ENCODE assay signal across 8 cellular contexts in the genomic region with DNA sequence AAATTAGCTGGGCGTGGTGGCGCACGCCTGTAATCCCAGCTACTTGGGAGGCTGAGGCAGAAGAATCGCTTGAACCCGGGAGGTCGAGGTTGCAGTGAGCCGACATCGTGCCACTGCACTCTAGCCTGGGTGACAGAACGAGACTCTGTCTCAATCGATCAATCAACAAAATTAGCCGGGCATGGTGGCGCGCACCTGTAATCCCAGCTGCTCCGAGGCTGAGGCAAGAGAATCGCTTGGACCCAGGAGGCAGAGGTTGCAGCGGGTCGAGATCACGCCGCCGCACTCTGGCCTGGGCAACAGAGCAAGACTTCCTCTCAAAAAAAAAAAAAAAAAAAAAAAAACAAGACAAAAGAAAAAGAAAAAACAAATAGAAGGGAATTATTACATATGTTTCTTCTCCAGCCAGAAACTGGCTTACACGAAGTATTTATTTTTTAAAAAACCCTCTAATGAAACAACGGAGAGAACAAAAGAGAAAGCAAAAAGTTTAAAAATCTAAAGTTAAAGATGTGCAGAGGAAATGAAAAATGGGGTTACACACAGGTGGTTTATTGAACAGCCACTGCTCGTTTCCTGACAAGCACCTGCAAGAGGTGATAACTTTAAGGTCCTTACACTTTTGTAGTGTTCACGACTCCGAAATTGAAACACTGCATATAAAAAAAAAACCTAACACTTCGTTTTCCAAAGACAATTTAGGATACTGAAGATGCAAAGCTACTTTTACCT. TPM values are rescaled to one million over a fixed set of nuclear protein-coding genes. Genes with fewer than 3 reads are reported as not detected.
DNase-seq lines count a peak whose midpoint lies in the region; ATAC-seq and TF ChIP-seq lines count a peak whose summit lies in the region.

No MANE protein-coding gene starts in this region.

- peaks cover 47% of the 10 kb centered on the region for H3K79me2 ChIP-seq in HCT116 (ENCODE audit: insufficient read depth, low read length)

- H3K4me1 Mint-ChIP-seq in activated CD4-positive, alpha-beta T cell treated with anti-CD3 and anti-CD28 coated beads, Interleukin-2, amount 10 ng/mL, durations not matched to agents 7 days and 5 days, result peaks cover 54% of the 10 kb centered on the region

- H3K9ac ChIP-seq in HCT116 (ENCODE audit: low read length), result peak overlapping the region; percentile 86

- H3K4me3 Mint-ChIP-seq in activated CD4-positive, alpha-beta T cell treated with anti-CD3 and anti-CD28 coated beads, Interleukin-2, amount 10 ng/mL, durations not matched to agents 7 days and 5 days, result peak overlapping the region; percentile 74

- POLR2A ChIA-PET in HCT116 (lab: Charles Lee), result interaction anchor here (1.9 kb wide), 1 partner anchor 36 kb away, joined by 6 read pairs; the partner anchor contains the start of gene DDX52
- POLR2A ChIA-PET in activated CD4-positive, alpha-beta T cell treated with anti-CD3 and anti-CD28 coated beads, Interleukin-2, amount 10 ng/mL, durations not matched to agents 7 days and 5 days (lab: Charles Lee), result no interaction called here

- H3K27ac Mint-ChIP-seq in activated CD4-positive, alpha-beta T cell treated with anti-CD3 and anti-CD28 coated beads, Interleukin-2, amount 10 ng/mL, durations not matched to agents 7 days and 5 days, result peak overlapping the region; percentile 86

- H3K4me2 ChIP-seq in HCT116 (ENCODE audit: low read length), result peak overlapping the region; percentile 81

- TF ChIP-seq POLR2A in HCT116 (IDR thresholded peaks at IDR 0.05; ENCODE audit: borderline replicate concordance, extremely low read depth, insufficient read depth, insufficient read length), result no peak

- CTCF ChIA-PET in HCT116 (lab: Charles Lee), result no interaction called here
- CTCF ChIA-PET in activated CD4-positive, alpha-beta T cell treated with anti-CD3 and anti-CD28 coated beads, Interleukin-2, amount 10 ng/mL, durations not matched to agents 7 days and 5 days (lab: Charles Lee), result interaction anchor here (0.6 to 3.1 kb wide), 4 partner anchors 11 to 1014 kb away, joined by 3 to 15 read pairs (median 6); no protein-coding TSS in a partner anchor

- DNase-seq in HCT116 (ENCODE audit: low read depth, low spot score) (no peak), fibroblast of pulmonary artery (ENCODE audit: low read depth) (no peak), skeletal muscle cell (ENCODE audit: low read depth) (no peak), foreskin melanocyte (no peak), ureter (ENCODE audit: low spot score) (no peak)
- DNase-seq in activated CD4-positive, alpha-beta T cell treated with anti-CD3 and anti-CD28 coated beads, Interleukin-2, amount 10 ng/mL, durations not matched to agents 7 days and 5 days, result peak; percentile 44

- H3K36me3 ChIP-seq in HCT116 (ENCODE audit: control insufficient read depth in 1 of 2, insufficient read depth in 2 of 2, low read length in 2 of 2), result peaks cover 3% of the 10 kb centered on the region in 2 experiments; a peak in 2 of 4 replicates

- no peaks in the 10 kb centered on the region for H3K27me3 ChIP-seq in HCT116 (ENCODE audit: insufficient read depth, low read length)

- H2AFZ ChIP-seq in HCT116 (ENCODE audit: low read depth, low read length, poor library complexity, severe bottlenecking), result no peak overlapping the region

- TF ChIP-seq CTCF in HCT116 (IDR thresholded peaks at IDR 0.05 in 2 of 3, conservative IDR thresholded peaks at IDR 0.05 in 1 of 3; ENCODE audit: borderline replicate concordance in 1 of 3, insufficient read depth in 1 of 3, low read depth in 2 of 3, low read length in 2 of 3) (no peak), fibroblast of pulmonary artery (IDR thresholded peaks at IDR 0.05; ENCODE audit: low read length, missing control alignments) (no peak)

- H3K9me2 ChIP-seq in HCT116 (ENCODE audit: insufficient read depth), result no peaks in the 10 kb centered on the region

- peak overlapping the region; percentile 85 to 91 for H3K4me3 ChIP-seq in HCT116 (replicated peaks in 1 of 2; ENCODE audit: low read depth in 1 of 2, low read length in 2 of 2)
- peak overlapping the region; percentile 84 for H3K4me3 ChIP-seq in fibroblast of pulmonary artery (replicated peaks; ENCODE audit: low read depth, low read length)
- peak overlapping the region; percentile 85 for H3K4me3 ChIP-seq in skeletal muscle cell (ENCODE audit: low read depth, low read length)

- BruUV-seq in HCT116 (replicated peaks; lab: Mats Ljungman, UMichigan), result no TSS peak

- RAD21 ChIA-PET in HCT116 (lab: Charles Lee; ENCODE audit: low non-redundant PET in 1 of 2, low total read pairs in 2 of 2, uncharacterized antibody in 2 of 2, unreplicated experiment in 2 of 2), result no interaction called here

- H3K36me3 Mint-ChIP-seq in activated CD4-positive, alpha-beta T cell treated with anti-CD3 and anti-CD28 coated beads, Interleukin-2, amount 10 ng/mL, durations not matched to agents 7 days and 5 days (ENCODE audit: low read depth), result peaks cover 36% of the 10 kb centered on the region

- peaks cover 15 to 26% of the 10 kb centered on the region in 2 experiments for H3K4me1 ChIP-seq in HCT116 (ENCODE audit: control insufficient read depth in 1 of 2, insufficient read depth in 2 of 2, low read length in 2 of 2)

- H3K27me3 Mint-ChIP-seq in activated CD4-positive, alpha-beta T cell treated with anti-CD3 and anti-CD28 coated beads, Interleukin-2, amount 10 ng/mL, durations not matched to agents 7 days and 5 days, result no peaks in the 10 kb centered on the region

- H3K9me3 Mint-ChIP-seq in activated CD4-positive, alpha-beta T cell treated with anti-CD3 and anti-CD28 coated beads, Interleukin-2, amount 10 ng/mL, durations not matched to agents 7 days and 5 days, result no peaks in the 10 kb centered on the region

- intact Hi-C loops in HCT116 (cut with micrococcal nuclease), result loop anchor here (5.0 to 10.0 kb wide), 2 partner anchors 53 to 116 kb away; no protein-coding TSS in a partner anchor

- TF ChIP-seq RAD21 in HCT116 (IDR thresholded peaks at IDR 0.05; ENCODE audit: low read depth), result no peak

- ATAC-seq in HCT116, result no peak
- no peak for ATAC-seq in GM18517 (IDR thresholded peaks at IDR 0.05; ENCODE audit: unreplicated experiment)
- ATAC-seq in HG02588 (IDR thresholded peaks at IDR 0.05; ENCODE audit: unreplicated experiment), result no peak

- H3K27ac ChIP-seq in HCT116 (ENCODE audit: low read depth, low read length), result no peak overlapping the region

- H4K20me1 ChIP-seq in HCT116 (ENCODE audit: insufficient read depth), result no peaks in the 10 kb centered on the region

- H3K9me3 ChIP-seq in HCT116 (ENCODE audit: control insufficient read depth in 1 of 2, insufficient read depth in 1 of 2, low read depth in 1 of 2, low read length in 2 of 2), result no peaks in the 10 kb centered on the region

TF ChIP-seq in HCT116, 20 proteins besides CTCF, POLR2A, EP300 and RAD21:
- TF ChIP-seq FOSL1 (IDR thresholded peaks at IDR 0.05; ENCODE audit: low read depth) (no peak), TCF7L2 (IDR thresholded peaks at IDR 0.05; ENCODE audit: borderline replicate concordance, extremely low read depth, insufficient read depth, insufficient read length) (no peak), EZH2phosphoT487 (IDR thresholded peaks at IDR 0.05; ENCODE audit: borderline replicate concordance) (no peak), ZFX (IDR thresholded peaks at IDR 0.05) (no peak), SP1 (IDR thresholded peaks at IDR 0.05; ENCODE audit: low read depth) (no peak), SIN3A (IDR thresholded peaks at IDR 0.05; ENCODE audit: low read depth) (no peak)
- TF ChIP-seq, protein P1, sequence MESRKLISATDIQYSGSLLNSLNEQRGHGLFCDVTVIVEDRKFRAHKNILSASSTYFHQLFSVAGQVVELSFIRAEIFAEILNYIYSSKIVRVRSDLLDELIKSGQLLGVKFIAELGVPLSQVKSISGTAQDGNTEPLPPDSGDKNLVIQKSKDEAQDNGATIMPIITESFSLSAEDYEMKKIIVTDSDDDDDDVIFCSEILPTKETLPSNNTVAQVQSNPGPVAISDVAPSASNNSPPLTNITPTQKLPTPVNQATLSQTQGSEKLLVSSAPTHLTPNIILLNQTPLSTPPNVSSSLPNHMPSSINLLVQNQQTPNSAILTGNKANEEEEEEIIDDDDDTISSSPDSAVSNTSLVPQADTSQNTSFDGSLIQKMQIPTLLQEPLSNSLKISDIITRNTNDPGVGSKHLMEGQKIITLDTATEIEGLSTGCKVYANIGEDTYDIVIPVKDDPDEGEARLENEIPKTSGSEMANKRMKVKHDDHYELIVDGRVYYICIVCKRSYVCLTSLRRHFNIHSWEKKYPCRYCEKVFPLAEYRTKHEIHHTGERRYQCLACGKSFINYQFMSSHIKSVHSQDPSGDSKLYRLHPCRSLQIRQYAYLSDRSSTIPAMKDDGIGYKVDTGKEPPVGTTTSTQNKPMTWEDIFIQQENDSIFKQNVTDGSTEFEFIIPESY (IDR thresholded peaks at IDR 0.05; ENCODE audit: extremely low read depth, insufficient replicate concordance, low read length), result no peak

RNA-seq across cellular contexts. Expression of gene SYNRG, which starts 1.4 kb away (rescaled TPM):
- total RNA-seq in HCT116 (2021; ENCODE audit: unreplicated experiment) (23.8 TPM), ureter (65.4 TPM)
- 9.3 and 10.8 TPM in 2 replicates for polyA plus RNA-seq in HCT116 (2012)
- total RNA-seq in activated CD4-positive, alpha-beta T cell treated with anti-CD3 and anti-CD28 coated beads, Interleukin-2, amount 10 ng/mL, durations not matched to agents 7 days and 5 days, result 100 to 1,000 TPM; 106 to 111 TPM

RNA-seq across cellular contexts. Expression of gene DDX52, which starts 35.4 kb away (rescaled TPM):
- total RNA-seq in HCT116 (2021; ENCODE audit: unreplicated experiment) (45.4 TPM), ureter (37.9 TPM)
- 8.6 and 10.3 TPM in 2 replicates for polyA plus RNA-seq in HCT116 (2012)
- total RNA-seq in activated CD4-positive, alpha-beta T cell treated with anti-CD3 and anti-CD28 coated beads, Interleukin-2, amount 10 ng/mL, durations not matched to agents 7 days and 5 days, result 10 to 100 TPM; 26.7 to 27.7 TPM
